ENCODE assay signal across 17 cellular contexts in genomic region chr4:13928214-13928613, GRCh38.
DNase-seq lines count a peak whose midpoint lies in the region; ATAC-seq, FAIRE-seq and TF ChIP-seq lines count a peak whose summit lies in the region.
"Had no signal": no experiment of that assay in that cellular context is flagged by ENCODE, and none has a peak within 500 bp of the region (broad histone marks: within the 10 kb centered on the region; RNA-seq: fewer than 3 reads in every experiment).

No MANE protein-coding gene starts in this region.

- H3K79me1 ChIP-seq in H1 (ENCODE audit: low read depth, low read length), result no peaks in the 10 kb centered on the region

- no peak overlapping the region for H3K23ac ChIP-seq in H1 (ENCODE audit: insufficient read length)

- H3K9me3 Mint-ChIP-seq in activated naive CD4-positive, alpha-beta T cell treated with anti-CD3 and anti-CD28 coated beads, Interleukin-2, amount 10 ng/mL, durations not matched to agents 7 days and 5 days, result no peaks in the 10 kb centered on the region

- no peaks in the 10 kb centered on the region for H3K36me3 Mint-ChIP-seq in activated naive CD4-positive, alpha-beta T cell treated with anti-CD3 and anti-CD28 coated beads, Interleukin-2, amount 10 ng/mL, durations not matched to agents 7 days and 5 days
- H3K36me3 Mint-ChIP-seq: CD4-positive, CD25-positive, alpha-beta regulatory T cell had no signal

- H3K9ac ChIP-seq in OCI-LY3 (ENCODE audit: low read length) (no peak overlapping the region), H1 (replicated peaks in 1 of 4; ENCODE audit: extremely low read depth in 1 of 4, low read depth in 3 of 4, low read length in 3 of 4) (no peak overlapping the region)
- H3K9ac ChIP-seq: BLaER1 treated with 17β-estradiol and CSF1 and Interleukin-3, amounts not matched to agents 10 nM and 100 nM had no signal

- no peak for TF ChIP-seq EP300 in H1 (IDR thresholded peaks at IDR 0.05; ENCODE audit: borderline replicate concordance in 1 of 2, low read depth in 2 of 2, low read length in 2 of 2)

- POLR2A ChIA-PET in A673 (lab: Charles Lee; ENCODE audit: low non-redundant PET), result no interaction called here
- POLR2A ChIA-PET in H1 (lab: Charles Lee; ENCODE audit: partially characterized antibody), result no interaction called here

- no peaks in the 10 kb centered on the region for H3K9me3 ChIP-seq in A673 (ENCODE audit: low read depth, low read length, poor library complexity, severe bottlenecking)
- H3K9me3 ChIP-seq in OCI-LY3 (ENCODE audit: insufficient read depth, low read length), result no peaks in the 10 kb centered on the region
- H3K9me3 ChIP-seq in H1 (ENCODE audit: insufficient read depth in 2 of 2, low read depth in 1 of 2, low read length in 1 of 2), result no peaks in the 10 kb centered on the region

- no peaks in the 10 kb centered on the region for H3K4me1 Mint-ChIP-seq in activated naive CD4-positive, alpha-beta T cell treated with anti-CD3 and anti-CD28 coated beads, Interleukin-2, amount 10 ng/mL, durations not matched to agents 7 days and 5 days
- H3K4me1 Mint-ChIP-seq: CD4-positive, CD25-positive, alpha-beta regulatory T cell had no signal

- no peak overlapping the region for H3K56ac ChIP-seq in H1 (replicated peaks; ENCODE audit: insufficient read length, low read depth, low read length)

- no peak overlapping the region for H2AFZ ChIP-seq in OCI-LY3 (ENCODE audit: low read depth, low read length)
- no peak overlapping the region for H2AFZ ChIP-seq in H1 (ENCODE audit: low read length)

- H3K4me3 Mint-ChIP-seq in activated naive CD4-positive, alpha-beta T cell treated with anti-CD3 and anti-CD28 coated beads, Interleukin-2, amount 10 ng/mL, durations not matched to agents 7 days and 5 days, result no peak overlapping the region
- H3K4me3 Mint-ChIP-seq: CD4-positive, CD25-positive, alpha-beta regulatory T cell had no signal

- H3K36me3 ChIP-seq in A673 (ENCODE audit: insufficient read depth, low read length, poor library complexity, severe bottlenecking) (no peaks in the 10 kb centered on the region), OCI-LY3 (replicated peaks; ENCODE audit: low read depth, low read length) (no peaks in the 10 kb centered on the region), H1 (ENCODE audit: control insufficient read depth in 2 of 4, insufficient read depth in 4 of 4, low read length in 3 of 4) (no peaks in the 10 kb centered on the region)
- H3K36me3 ChIP-seq: BLaER1 treated with 17β-estradiol and CSF1 and Interleukin-3, amounts not matched to agents 10 nM and 100 nM had no signal

- intact Hi-C loops in A673 (cut with micrococcal nuclease; ENCODE audit: unreplicated experiment), result no loop called here

- H3K4ac ChIP-seq in H1 (replicated peaks; ENCODE audit: insufficient read length, low read depth, low read length), result no peak overlapping the region

- no peak overlapping the region for H2BK5ac ChIP-seq in H1 (ENCODE audit: low read depth, low read length)

- H4K5ac ChIP-seq in H1 (ENCODE audit: insufficient read length, low read depth, low read length), result no peak overlapping the region

- H4K8ac ChIP-seq in H1 (ENCODE audit: extremely low read depth, insufficient read depth, low read length), result no peak overlapping the region

- H3K27me3 ChIP-seq in A673 (replicated peaks; ENCODE audit: insufficient read depth, low read depth, low read length, poor library complexity), result no peaks in the 10 kb centered on the region
- 0 out of 2 replicates have a peak, but pooled peaks cover 2% of the 10 kb centered on the region for H3K27me3 ChIP-seq in OCI-LY3 (ENCODE audit: low read depth, low read length)
- no peaks in the 10 kb centered on the region for H3K27me3 ChIP-seq in H1 (replicated peaks in 1 of 4; ENCODE audit: control insufficient read depth in 3 of 4, extremely low read depth in 1 of 4, insufficient read depth in 3 of 4, low read length in 3 of 4)
- H3K27me3 ChIP-seq: BLaER1 treated with 17β-estradiol and CSF1 and Interleukin-3, amounts not matched to agents 10 nM and 100 nM had no signal

- no peak for ATAC-seq in HG03280 (IDR thresholded peaks at IDR 0.05; ENCODE audit: unreplicated experiment)
- ATAC-seq: HCT116, K562 had no signal

- H3K4me2 ChIP-seq in OCI-LY3 (ENCODE audit: low read length) (no peak overlapping the region), H1 (ENCODE audit: insufficient read depth in 1 of 2, low read depth in 2 of 2, low read length in 2 of 2) (no peak overlapping the region)
- H3K4me2 ChIP-seq: BLaER1 treated with 17β-estradiol and CSF1 and Interleukin-3, amounts not matched to agents 10 nM and 100 nM had no signal

- no peak for TF ChIP-seq POLR2A in H1 (IDR thresholded peaks at IDR 0.05; ENCODE audit: control extremely low read depth in 1 of 2, low read depth in 2 of 2, low read length in 2 of 2)

- FAIRE-seq in H1 (lab: Jason Lieb, UNC), result no peak
- FAIRE-seq: H54, HTR-8/SVneo, K562 had no signal

- no peak overlapping the region for H3K27ac Mint-ChIP-seq in activated naive CD4-positive, alpha-beta T cell treated with anti-CD3 and anti-CD28 coated beads, Interleukin-2, amount 10 ng/mL, durations not matched to agents 7 days and 5 days
- H3K27ac Mint-ChIP-seq: CD4-positive, CD25-positive, alpha-beta regulatory T cell had no signal

- H3K27me3 Mint-ChIP-seq in activated naive CD4-positive, alpha-beta T cell treated with anti-CD3 and anti-CD28 coated beads, Interleukin-2, amount 10 ng/mL, durations not matched to agents 7 days and 5 days, result no peaks in the 10 kb centered on the region
- H3K27me3 Mint-ChIP-seq: CD4-positive, CD25-positive, alpha-beta regulatory T cell had no signal

- H2BK20ac ChIP-seq in H1 (ENCODE audit: low read length), result no peak overlapping the region

- H3K79me2 ChIP-seq in OCI-LY3 (ENCODE audit: low read length), result no peaks in the 10 kb centered on the region
- H3K79me2 ChIP-seq in H1 (ENCODE audit: control insufficient read depth in 1 of 2, insufficient read depth in 2 of 2, low read length in 2 of 2), result no peaks in the 10 kb centered on the region

- H4K20me1 ChIP-seq in OCI-LY3 (ENCODE audit: insufficient read depth, low read length) (no peaks in the 10 kb centered on the region), H1 (replicated peaks in 1 of 2; ENCODE audit: control insufficient read depth in 1 of 2, insufficient read depth in 2 of 2, low read length in 2 of 2) (no peaks in the 10 kb centered on the region)
- H4K20me1 ChIP-seq: BLaER1 treated with 17β-estradiol and CSF1 and Interleukin-3, amounts not matched to agents 10 nM and 100 nM had no signal

- H3K23me2 ChIP-seq in H1 (ENCODE audit: low read depth, low read length), result no peaks in the 10 kb centered on the region

- BruUV-seq in A673 (replicated peaks; lab: Mats Ljungman, UMichigan), result no TSS peak

- no peak overlapping the region for H4K91ac ChIP-seq in H1 (replicated peaks; ENCODE audit: insufficient read length, low read length)

- WGBS in H1 (ENCODE audit: extremely low coverage in 1 of 2, insufficient coverage in 1 of 2, insufficient read length in 1 of 2, insufficient replicate concordance in 2 of 2, low coverage in 1 of 2, low lambda C conversion rate in 2 of 2, missing lambda C conversion rate in 1 of 2), 2 experiments, result 93% methylated on average over 7 of the region's 7 CpGs; no CpG with 5 or more reads in 1 of the 2 experiments

- CTCF ChIA-PET in A673 (lab: Charles Lee) (no interaction called here), H1 (lab: Charles Lee; ENCODE audit: partially characterized antibody) (no interaction called here)
- CTCF ChIA-PET in activated naive CD4-positive, alpha-beta T cell treated with anti-CD3 and anti-CD28 coated beads, Interleukin-2, amount 10 ng/mL, durations not matched to agents 7 days and 5 days (lab: Charles Lee), result no interaction called here

- peak; percentile 42; the same call in 1 of the 2 replicates for TF ChIP-seq CTCF in A673 (conservative IDR thresholded peaks at IDR 0.05; ENCODE audit: low read depth, low read length)
- TF ChIP-seq CTCF in OCI-LY3 (IDR thresholded peaks at IDR 0.05; ENCODE audit: low read depth, low read length), result peak; percentile 13
- TF ChIP-seq CTCF in H1 (IDR thresholded peaks at IDR 0.05; ENCODE audit: control extremely low read depth in 1 of 3, insufficient read depth in 1 of 3, low read depth in 1 of 3, low read length in 3 of 3), result peak in 2 of 3 experiments; percentile 1 to 16; a peak in 1 of 4 replicates

- H3K4me1 ChIP-seq in A673 (ENCODE audit: insufficient read depth, low read length, poor library complexity, severe bottlenecking) (peaks cover 5% of the 10 kb centered on the region), OCI-LY3 (ENCODE audit: low read length) (peaks cover 10% of the 10 kb centered on the region), H1 (replicated peaks in 1 of 4; ENCODE audit: control insufficient read depth in 3 of 4, insufficient read depth in 4 of 4, low read length in 3 of 4) (no peaks in the 10 kb centered on the region)
- H3K4me1 ChIP-seq: BLaER1 treated with 17β-estradiol and CSF1 and Interleukin-3, amounts not matched to agents 10 nM and 100 nM had no signal

- no peak overlapping the region for H3K18ac ChIP-seq in H1 (ENCODE audit: extremely low read depth, low read length)

- no peak overlapping the region for H3K27ac ChIP-seq in A673 (ENCODE audit: low read depth, low read length, poor library complexity, severe bottlenecking)
- no peak overlapping the region for H3K27ac ChIP-seq in OCI-LY3 (ENCODE audit: low read length)
- no peak overlapping the region for H3K27ac ChIP-seq in H1 (ENCODE audit: low read depth, low read length)
- H3K27ac ChIP-seq: BLaER1 treated with 17β-estradiol and CSF1 and Interleukin-3, amounts not matched to agents 10 nM and 100 nM had no signal

- H3K14ac ChIP-seq in H1 (ENCODE audit: insufficient read length), result no peak overlapping the region

- TF ChIP-seq RAD21 in H1 (IDR thresholded peaks at IDR 0.05 in 1 of 2, conservative IDR thresholded peaks at IDR 0.05 in 1 of 2; ENCODE audit: low read depth in 2 of 2, low read length in 2 of 2), result peak; percentile 21 to 46; a peak in 3 of 4 replicates

- no peak overlapping the region for H2BK12ac ChIP-seq in H1 (ENCODE audit: low read depth, low read length)

- H2BK120ac ChIP-seq in H1 (replicated peaks; ENCODE audit: low read depth, low read length), result no peak overlapping the region

- no peak overlapping the region for H2AK5ac ChIP-seq in H1 (ENCODE audit: low read depth, low read length)

- no peak overlapping the region for H3K4me3 ChIP-seq in A673 (ENCODE audit: low read depth, low read length, poor library complexity, severe bottlenecking)
- H3K4me3 ChIP-seq in OCI-LY3 (ENCODE audit: low read length), result no peak overlapping the region
- H3K4me3 ChIP-seq in H1 (ENCODE audit: extremely low read depth in 1 of 4, insufficient read depth in 2 of 4, low read depth in 3 of 4, low read length in 4 of 4), result no peak overlapping the region
- H3K4me3 ChIP-seq: BLaER1 treated with 17β-estradiol and CSF1 and Interleukin-3, amounts not matched to agents 10 nM and 100 nM; K562 had no signal

- peak; percentile 6 for DNase-seq in NCI-H146 (lab: John Stamatoyannopoulos, UW)
- no peak for DNase-seq in NCI-H146 treated with DMSO at 0.1 percent for 48 hours (lab: John Stamatoyannopoulos, UW; ENCODE audit: unreplicated experiment)
- DNase-seq in A673 (ENCODE audit: low spot score), result peak; percentile 68
- no peak for DNase-seq in H1 (ENCODE audit: low read depth in 1 of 2, low spot score in 2 of 2)
- no peak for DNase-seq in activated naive CD4-positive, alpha-beta T cell treated with anti-CD3 and anti-CD28 coated beads, Interleukin-2, amount 10 ng/mL, durations not matched to agents 7 days and 5 days
- no peak for DNase-seq in activated CD8-positive, alpha-beta memory T cell treated with anti-CD3 and anti-CD28 coated beads, Interleukin-2, amount 50 U/mL, for 48 hours
- DNase-seq: 8988T; ACHN; CD4-positive, CD25-positive, alpha-beta regulatory T cell; GF-D8 had no signal

- no peak overlapping the region for H2BK15ac ChIP-seq in H1 (ENCODE audit: low read length)

Comparison
In these comparisons a context has a peak if more than half of its experiments do, and no peak if none do; other contexts are left out.
1. DNase-seq: peak in NCI-H146 (single experiment) and A673 (single experiment); none in NCI-H146 treated with DMSO at 0.1 percent for 48 hours (single experiment), H1 (0 of 2), activated naive CD4-positive, alpha-beta T cell treated with anti-CD3 and anti-CD28 coated beads, Interleukin-2, amount 10 ng/mL, durations not matched to agents 7 days and 5 days (single experiment) and activated CD8-positive, alpha-beta memory T cell treated with anti-CD3 and anti-CD28 coated beads, Interleukin-2, amount 50 U/mL, for 48 hours (single experiment).
2. Peak in every context shown above with its lines, with median percentiles within 50 percentile points of each other: CTCF ChIP-seq.